In genomic region chrX:131577999-131578734, GRCh38 we compare ENCODE assay signal across 20 cellular contexts. TPM values are rescaled to one million over a fixed set of nuclear protein-coding genes. Genes with fewer than 3 reads are reported as not detected.
DNase-seq lines count a peak whose midpoint lies in the region; ATAC-seq, FAIRE-seq and TF ChIP-seq lines count a peak whose summit lies in the region.
"Had no signal": no experiment of that assay in that cellular context is flagged by ENCODE, and none has a peak within 500 bp of the region (broad histone marks: within the 10 kb centered on the region; RNA-seq: fewer than 3 reads in every experiment).

No MANE protein-coding gene starts in this region.

- DNase-seq in DMS53 (lab: John Stamatoyannopoulos, UW) (peak; percentile 48), DMS53 treated with DMSO at 0.1 percent for 48 hours (lab: John Stamatoyannopoulos, UW; ENCODE audit: unreplicated experiment) (no peak), NCI-H82 (lab: John Stamatoyannopoulos, UW) (peak; percentile 59), glutamatergic neuron (peak; percentile 10), pancreas (no peak), NCI-H69 (lab: John Stamatoyannopoulos, UW) (no peak)
- no peak for DNase-seq in stimulated activated naive CD8-positive, alpha-beta T cell treated with anti-CD3 and anti-CD28 coated beads, Interleukin-15, amount 100 ng/mL, for 72 hours
- DNase-seq: 8988T; activated CD4-positive, alpha-beta T cell treated with anti-CD3 and anti-CD28 coated beads for 1 hour; activated gamma-delta T cell; anterior cingulate cortex; Karpas-422; mammary epithelial cell; NCI-H1092 treated with DMSO at 0.1 percent for 48 hours; stimulated activated naive CD4-positive, alpha-beta T cell; T1000; upper lobe of right lung had no signal

- H3K4me3 Mint-ChIP-seq in glutamatergic neuron (ENCODE audit: unreplicated experiment), result peak overlapping the region; percentile 83
- no peak overlapping the region for H3K4me3 Mint-ChIP-seq in stimulated activated naive CD8-positive, alpha-beta T cell treated with anti-CD3 and anti-CD28 coated beads, Interleukin-15, amount 100 ng/mL, for 72 hours

- H3K27me3 ChIP-seq in pancreas, result peaks cover 0 to 24% (median 4%) of the 10 kb centered on the region in 4 donors
- H3K27me3 ChIP-seq: right atrium auricular region, upper lobe of right lung had no signal

- H3K4me1 Mint-ChIP-seq in glutamatergic neuron (ENCODE audit: low read depth, unreplicated experiment), result peaks cover 2% of the 10 kb centered on the region
- H3K4me1 Mint-ChIP-seq in stimulated activated naive CD8-positive, alpha-beta T cell treated with anti-CD3 and anti-CD28 coated beads, Interleukin-15, amount 100 ng/mL, for 72 hours, result no peaks in the 10 kb centered on the region

- no peak overlapping the region for H3K27ac ChIP-seq in pancreas
- H3K27ac ChIP-seq: BLaER1, right atrium auricular region, upper lobe of right lung had no signal

- 67 to 81% methylated on average over 11 of the region's 11 CpGs for WGBS in pancreas, 2 donors

- peaks cover 2% of the 10 kb centered on the region for H3K9me3 Mint-ChIP-seq in glutamatergic neuron (ENCODE audit: unreplicated experiment)
- no peaks in the 10 kb centered on the region for H3K9me3 Mint-ChIP-seq in stimulated activated naive CD8-positive, alpha-beta T cell treated with anti-CD3 and anti-CD28 coated beads, Interleukin-15, amount 100 ng/mL, for 72 hours

- no peaks in the 10 kb centered on the region for H3K9me3 ChIP-seq in pancreas
- H3K9me3 ChIP-seq: BLaER1, right atrium auricular region, upper lobe of right lung had no signal

- H3K27ac Mint-ChIP-seq in glutamatergic neuron (ENCODE audit: unreplicated experiment), result peak overlapping the region; percentile 96
- no peak overlapping the region for H3K27ac Mint-ChIP-seq in stimulated activated naive CD8-positive, alpha-beta T cell treated with anti-CD3 and anti-CD28 coated beads, Interleukin-15, amount 100 ng/mL, for 72 hours

- intact Hi-C loops in pancreas (cut with DNase I), result no loop called here

- H3K36me3 Mint-ChIP-seq in glutamatergic neuron (ENCODE audit: unreplicated experiment), result no peaks in the 10 kb centered on the region

- ATAC-seq in pancreas (no peak), HG03039 (IDR thresholded peaks at IDR 0.05; ENCODE audit: unreplicated experiment) (no peak)
- ATAC-seq in stimulated activated naive CD8-positive, alpha-beta T cell treated with anti-CD3 and anti-CD28 coated beads, Interleukin-15, amount 100 ng/mL, for 72 hours, result no peak
- ATAC-seq: upper lobe of right lung had no signal

- peak; percentile 57 for FAIRE-seq in pancreas (lab: Jason Lieb, UNC)

- H3K27me3 Mint-ChIP-seq in glutamatergic neuron (ENCODE audit: unreplicated experiment), result no peaks in the 10 kb centered on the region
- peaks cover 5% of the 10 kb centered on the region for H3K27me3 Mint-ChIP-seq in stimulated activated naive CD8-positive, alpha-beta T cell treated with anti-CD3 and anti-CD28 coated beads, Interleukin-15, amount 100 ng/mL, for 72 hours

- no peaks in the 10 kb centered on the region for H3K4me1 ChIP-seq in pancreas
- H3K4me1 ChIP-seq: BLaER1, right atrium auricular region, upper lobe of right lung had no signal

- H3K4me3 ChIP-seq in pancreas, result no peak overlapping the region
- H3K4me3 ChIP-seq: BLaER1, right atrium auricular region, upper lobe of right lung had no signal

- TF ChIP-seq CTCF in glutamatergic neuron (IDR thresholded peaks at IDR 0.05; ENCODE audit: partially characterized antibody, unreplicated experiment) (no peak), pancreas (IDR thresholded peaks at IDR 0.05) (no peak)

- H3K36me3 ChIP-seq in pancreas, result no peaks in the 10 kb centered on the region
- H3K36me3 ChIP-seq: BLaER1, right atrium auricular region, upper lobe of right lung had no signal

RNA-seq across cellular contexts. Expression of gene OR13H1, which starts 34.3 kb away (rescaled TPM):
- not detected for total RNA-seq in glutamatergic neuron (ENCODE audit: unreplicated experiment)
- total RNA-seq in pancreas, result not detected
- not detected for polyA plus RNA-seq in pancreas
- total RNA-seq: mammary epithelial cell, right atrium auricular region, upper lobe of right lung had no signal
- polyA plus RNA-seq: mammary epithelial cell had no signal

Comparison
In these comparisons a context has a peak if more than half of its experiments do, and no peak if none do; other contexts are left out.
1. DNase-seq: peak in DMS53 (single experiment), NCI-H82 (single experiment) and glutamatergic neuron (single experiment); none in DMS53 treated with DMSO at 0.1 percent for 48 hours (single experiment), pancreas (0 of 6), NCI-H69 (single experiment) and stimulated activated naive CD8-positive, alpha-beta T cell treated with anti-CD3 and anti-CD28 coated beads, Interleukin-15, amount 100 ng/mL, for 72 hours (0 of 2).